Comparison of ENCODE assay signal across 15 cellular contexts in the genomic region with DNA sequence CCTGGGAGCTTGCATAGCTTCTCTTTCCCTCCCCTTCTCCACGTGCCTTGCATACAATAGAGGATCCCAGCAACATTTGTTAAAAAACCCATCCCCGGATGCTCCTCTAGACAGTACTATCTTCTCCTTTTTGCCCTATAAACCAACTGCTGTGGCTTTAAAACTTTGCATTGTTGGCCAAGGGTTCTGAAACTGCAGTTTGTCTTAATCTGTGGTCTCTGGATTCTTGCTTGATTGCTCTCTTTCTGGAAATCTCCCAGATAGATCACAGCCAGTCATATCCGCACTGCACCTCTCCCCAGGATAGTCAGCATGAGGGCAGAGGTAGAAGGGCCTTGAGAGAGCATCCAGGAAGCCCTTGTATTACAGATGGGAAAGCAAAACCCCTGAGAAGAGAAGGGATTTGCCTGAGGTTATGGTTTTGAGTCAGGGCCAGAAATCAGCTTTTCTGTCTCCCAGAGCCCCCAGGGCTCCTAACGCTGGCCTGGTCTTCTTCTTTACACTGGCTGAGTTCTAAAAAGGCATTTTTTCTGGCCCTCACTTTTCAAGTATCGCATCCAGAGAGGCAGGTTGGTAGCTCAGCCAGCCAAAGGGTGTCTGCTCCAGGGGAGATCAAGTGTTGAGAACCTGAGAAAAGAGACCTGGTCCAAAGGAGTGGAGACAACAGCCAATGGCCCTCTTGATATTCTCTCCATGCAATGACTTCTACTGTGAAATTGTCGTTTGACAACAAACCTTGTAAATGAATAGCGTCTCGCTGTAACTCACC.
DNase-seq lines count a peak whose midpoint lies in the region; ATAC-seq lines count a peak whose summit lies in the region.
"Had no signal": no experiment of that assay in that cellular context is flagged by ENCODE, and none has a peak within 500 bp of the region (broad histone marks: within the 10 kb centered on the region; RNA-seq: fewer than 3 reads in every experiment).

No MANE protein-coding gene starts in this region.

- no peak overlapping the region for H3K27ac Mint-ChIP-seq in T-helper 2 cell treated with Interferon-gamma antibody and Interleukin-4, amounts not matched to agents 5 μg/mL and 100 μg/mL, for 36 hours
- H3K27ac Mint-ChIP-seq: activated T-helper 17 cell treated with anti-CD3 and anti-CD28 coated beads, Interleukin-2, amount 50 U/mL, for 72 hours had no signal

- H3K4me2 ChIP-seq in skeletal muscle satellite cell (ENCODE audit: low read length), result peak overlapping the region; percentile 51

- ATAC-seq in aorta (ENCODE audit: low FRiP score), result no peak
- ATAC-seq: activated T-helper 17 cell treated with anti-CD3 and anti-CD28 coated beads, Interleukin-2, amount 50 U/mL, for 72 hours; mucosa of descending colon had no signal

- H3K9ac ChIP-seq in skeletal muscle satellite cell (ENCODE audit: low read depth, low read length), result peak overlapping the region; percentile 66

- no peak overlapping the region for H3K27ac ChIP-seq in aorta (ENCODE audit: low read depth in 1 of 2, low read length in 2 of 2)
- H3K27ac ChIP-seq: epithelial cell of prostate, HL-60 had no signal

- no peaks in the 10 kb centered on the region for H3K9me3 Mint-ChIP-seq in T-helper 2 cell treated with Interferon-gamma antibody and Interleukin-4, amounts not matched to agents 5 μg/mL and 100 μg/mL, for 36 hours
- H3K9me3 Mint-ChIP-seq: activated T-helper 17 cell treated with anti-CD3 and anti-CD28 coated beads, Interleukin-2, amount 50 U/mL, for 72 hours had no signal

- 77 to 88% methylated on average over 8 of the region's 8 CpGs for WGBS in aorta, 2 donors

- H3K4me3 ChIP-seq in skeletal muscle satellite cell (ENCODE audit: low read length) (peak overlapping the region; percentile 2), aorta (ENCODE audit: low read length in 2 of 2) (no peak overlapping the region)
- H3K4me3 ChIP-seq: mucosa of descending colon had no signal

- peaks cover 50% of the 10 kb centered on the region for H3K4me1 ChIP-seq in skeletal muscle satellite cell (ENCODE audit: control insufficient read depth, insufficient read depth, low read length)
- no peaks in the 10 kb centered on the region for H3K4me1 ChIP-seq in aorta (ENCODE audit: control insufficient read depth in 1 of 2, insufficient read depth in 2 of 2, low read length in 2 of 2)

- no peaks in the 10 kb centered on the region for H3K27me3 ChIP-seq in skeletal muscle satellite cell (ENCODE audit: control insufficient read depth, insufficient read depth, low read length)
- no peaks in the 10 kb centered on the region for H3K27me3 ChIP-seq in aorta (ENCODE audit: control insufficient read depth in 1 of 2, insufficient read depth in 2 of 2, low read length in 1 of 2)

- DNase-seq in ELF-1 (ENCODE audit: low read depth, low spot score) (peak; percentile 30), RPMI7951 (ENCODE audit: low read depth) (peak; percentile 97), fibroblast of peridontal ligament (ENCODE audit: extremely low read depth) (peak; percentile 92), epidermal melanocyte (ENCODE audit: insufficient read length, low spot score) (no peak), aorta (no peak)
- DNase-seq in activated effector memory CD4-positive, alpha-beta T cell treated with anti-CD3 and anti-CD28 coated beads, Interleukin-2, amount 50 U/mL, for 16 hours, result no peak
- DNase-seq in T-helper 2 cell treated with Interferon-gamma antibody and Interleukin-4, amounts not matched to agents 5 μg/mL and 100 μg/mL, for 36 hours (ENCODE audit: low spot score), result no peak
- DNase-seq: activated CD4-positive, alpha-beta T cell treated with anti-CD3 and anti-CD28 coated beads, Interleukin-2, amount 50 U/mL, for 1 hour; mucosa of descending colon; NCI-H2171; retina had no signal

- H3K4me1 Mint-ChIP-seq in T-helper 2 cell treated with Interferon-gamma antibody and Interleukin-4, amounts not matched to agents 5 μg/mL and 100 μg/mL, for 36 hours (ENCODE audit: low read depth), result peaks cover 2% of the 10 kb centered on the region
- H3K4me1 Mint-ChIP-seq: activated T-helper 17 cell treated with anti-CD3 and anti-CD28 coated beads, Interleukin-2, amount 50 U/mL, for 72 hours had no signal

- H3K4me3 Mint-ChIP-seq in T-helper 2 cell treated with Interferon-gamma antibody and Interleukin-4, amounts not matched to agents 5 μg/mL and 100 μg/mL, for 36 hours, result no peak overlapping the region
- H3K4me3 Mint-ChIP-seq: activated T-helper 17 cell treated with anti-CD3 and anti-CD28 coated beads, Interleukin-2, amount 50 U/mL, for 72 hours had no signal

- H3K36me3 Mint-ChIP-seq in T-helper 2 cell treated with Interferon-gamma antibody and Interleukin-4, amounts not matched to agents 5 μg/mL and 100 μg/mL, for 36 hours (ENCODE audit: low read depth), result no peaks in the 10 kb centered on the region

- intact Hi-C loops in aorta (cut with DNase I), result no loop called here

- H3K9me3 ChIP-seq in skeletal muscle satellite cell (replicated peaks; ENCODE audit: low read length) (no peaks in the 10 kb centered on the region), aorta (ENCODE audit: control insufficient read depth, low read length) (no peaks in the 10 kb centered on the region)
- H3K9me3 ChIP-seq: mucosa of descending colon had no signal

- H3K27me3 Mint-ChIP-seq in T-helper 2 cell treated with Interferon-gamma antibody and Interleukin-4, amounts not matched to agents 5 μg/mL and 100 μg/mL, for 36 hours (ENCODE audit: low read depth), result no peaks in the 10 kb centered on the region

- H3K36me3 ChIP-seq in skeletal muscle satellite cell (ENCODE audit: insufficient read depth, low read length) (no peaks in the 10 kb centered on the region), aorta (ENCODE audit: control insufficient read depth in 1 of 2, insufficient read depth in 2 of 2, low read length in 1 of 2) (no peaks in the 10 kb centered on the region)

Comparison
In these comparisons a context has a peak if more than half of its experiments do, and no peak if none do; other contexts are left out.
1. DNase-seq: peak in ELF-1 (single experiment), RPMI7951 (single experiment) and fibroblast of peridontal ligament (single experiment); none in activated effector memory CD4-positive, alpha-beta T cell treated with anti-CD3 and anti-CD28 coated beads, Interleukin-2, amount 50 U/mL, for 16 hours (single experiment), epidermal melanocyte (single experiment), aorta (0 of 2) and T-helper 2 cell treated with Interferon-gamma antibody and Interleukin-4, amounts not matched to agents 5 μg/mL and 100 μg/mL, for 36 hours (single experiment).